ENCODE assay signal across 24 cellular contexts in the genomic region with DNA sequence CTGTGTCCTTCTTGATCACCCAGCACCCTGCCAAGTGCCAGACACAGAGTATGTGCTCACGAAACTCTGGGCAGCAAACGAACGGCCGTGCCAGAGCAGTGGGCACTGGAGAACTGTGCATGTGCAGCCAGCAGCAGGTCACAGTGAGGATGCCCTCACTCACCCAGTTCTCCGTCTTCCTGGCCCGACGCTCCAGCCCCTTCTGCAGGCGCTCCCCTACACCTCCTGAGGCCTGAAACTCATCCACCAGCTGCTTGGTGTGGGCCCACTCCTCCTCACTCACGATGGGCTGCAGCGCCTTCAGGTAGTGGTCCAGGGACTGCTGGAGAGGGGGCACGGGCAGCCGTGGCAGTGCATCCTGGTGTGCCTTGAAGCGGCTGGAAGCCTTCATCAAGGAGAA.
"Had no signal": no experiment of that assay in that cellular context is flagged by ENCODE, and none has a peak within 500 bp of the region (broad histone marks: within the 10 kb centered on the region; RNA-seq: fewer than 3 reads in every experiment).

No MANE protein-coding gene starts in this region.

- ATAC-seq: activated CD8-positive, alpha-beta memory T cell treated with anti-CD3 and anti-CD28 coated beads, Interleukin-2, amount 10 ng/mL, durations not matched to agents 7 days and 5 days had no signal

- H3K9me3 ChIP-seq: Peyer's patch, SJSA1 had no signal

- H3K4me3 ChIP-seq: Peyer's patch, SJSA1 had no signal

- DNase-seq: activated CD4-positive, alpha-beta T cell treated with anti-CD3 and anti-CD28 coated beads for 4 hours; activated CD4-positive, alpha-beta T cell treated with anti-CD3 and anti-CD28 coated beads, Interleukin-2, amount 50 U/mL, for 4 hours; activated CD8-positive, alpha-beta memory T cell treated with anti-CD3 and anti-CD28 coated beads, Interleukin-2, amount 10 ng/mL, durations not matched to agents 7 days and 5 days; activated effector memory CD4-positive, alpha-beta T cell treated with Interleukin-2 at 50 U/mL for 16 hours; activated naive CD4-positive, alpha-beta T cell; activated T-cell treated with anti-CD3 and anti-CD28 coated beads, Interleukin-2, amount 50 U/mL, for 24 hours; aorta; IMR-90; Kasumi-1; KBM-7; NCI-H1092; NCI-H1417 treated with DMSO at 0.1 percent for 48 hours; NCI-H1694; NCI-H2029; NCI-H2107; NCI-H2171 treated with DMSO at 0.1 percent for 48 hours; NCI-H345; NCI-H510A treated with DMSO at 0.1 percent for 48 hours; NCI-H69; Peyer's patch; SHP77; T-helper 9 cell had no signal

- FAIRE-seq: bronchial epithelial cell had no signal

- H3K27me3 ChIP-seq: Peyer's patch, SJSA1 had no signal

- H3K27ac ChIP-seq: Peyer's patch, SJSA1 had no signal
